Comparison of ENCODE assay signal across 9 cellular contexts in the genomic region with DNA sequence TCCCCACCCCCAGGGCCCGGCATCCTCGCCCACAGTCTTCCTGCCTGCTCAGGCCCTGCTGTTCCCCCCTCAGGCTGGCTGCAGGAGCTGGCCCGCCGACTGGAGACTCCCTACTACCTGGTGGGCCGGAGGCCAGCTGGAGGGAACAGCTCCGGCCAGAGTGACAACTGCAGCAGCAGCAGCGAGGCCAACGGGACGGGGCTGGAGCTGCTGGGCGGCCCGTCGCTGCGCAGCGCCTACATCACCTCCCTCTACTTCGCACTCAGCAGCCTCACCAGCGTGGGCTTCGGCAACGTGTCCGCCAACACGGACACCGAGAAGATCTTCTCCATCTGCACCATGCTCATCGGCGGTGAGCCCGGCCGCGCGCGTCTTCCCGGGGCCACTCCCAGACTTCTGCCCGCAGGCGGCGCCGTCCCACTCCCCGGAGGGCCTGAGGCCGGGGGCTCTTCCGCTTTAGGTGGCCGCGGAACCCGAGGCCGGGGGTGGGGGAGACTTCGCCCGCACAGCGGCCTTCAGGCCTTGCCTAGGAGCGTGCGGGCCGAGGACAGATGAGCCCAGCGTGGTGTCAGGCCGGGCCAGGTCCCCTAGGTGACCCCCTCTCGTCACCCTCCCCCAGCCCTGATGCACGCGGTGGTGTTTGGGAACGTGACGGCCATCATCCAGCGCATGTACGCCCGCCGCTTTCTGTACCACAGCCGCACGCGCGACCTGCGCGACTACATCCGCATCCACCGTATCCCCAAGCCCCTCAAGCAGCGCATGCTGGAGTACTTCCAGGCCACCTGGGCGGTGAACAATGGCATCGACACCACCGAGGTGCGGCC. TPM values are rescaled to one million over a fixed set of nuclear protein-coding genes. Genes with fewer than 3 reads are reported as not detected.
DNase-seq lines count a peak whose midpoint lies in the region; ATAC-seq and TF ChIP-seq lines count a peak whose summit lies in the region.
"Had no signal": no experiment of that assay in that cellular context is flagged by ENCODE, and none has a peak within 500 bp of the region (broad histone marks: within the 10 kb centered on the region; RNA-seq: fewer than 3 reads in every experiment).

No MANE protein-coding gene starts in this region.

- DNase-seq in GM20000 (ENCODE audit: low spot score) (peak; percentile 53), right atrium auricular region (ENCODE audit: low spot score) (no peak), spleen (no peak), NCI-H2107 treated with DMSO at 0.1 percent for 48 hours (lab: John Stamatoyannopoulos, UW; ENCODE audit: unreplicated experiment) (no peak), NCI-H1105 (lab: John Stamatoyannopoulos, UW) (no peak), DMS 273 (lab: John Stamatoyannopoulos, UW; ENCODE audit: unreplicated experiment) (no peak)

- H3K4me1 ChIP-seq in right atrium auricular region, result peaks cover 0 to 25% of the 10 kb centered on the region in 2 donors
- peaks cover 0 to 15% (median 13%) of the 10 kb centered on the region in 6 donors for H3K4me1 ChIP-seq in spleen

- intact Hi-C loops in spleen (cut with DNase I; ENCODE audit: low total_unique reads), result no loop called here

- peak overlapping the region; percentile 65 for H3K4me3 Mint-ChIP-seq in activated T-helper 17 cell treated with anti-CD3 and anti-CD28 coated beads, Interleukin-2, amount 50 U/mL, for 72 hours

- H3K36me3 ChIP-seq in right atrium auricular region (no peaks in the 10 kb centered on the region), spleen (no peaks in the 10 kb centered on the region)

- H3K27me3 ChIP-seq in right atrium auricular region (no peaks in the 10 kb centered on the region), spleen (replicated peaks in 1 of 7) (peaks cover 0 to 66% (median 26%) of the 10 kb centered on the region in 7 donors)

- H3K27ac ChIP-seq in right atrium auricular region (no peak overlapping the region), spleen (no peak overlapping the region)

- no peaks in the 10 kb centered on the region for H3K36me3 Mint-ChIP-seq in activated T-helper 17 cell treated with anti-CD3 and anti-CD28 coated beads, Interleukin-2, amount 50 U/mL, for 72 hours (ENCODE audit: low read depth)

- TF ChIP-seq POLR2A in spleen (IDR thresholded peaks at IDR 0.05), result no peak

- H3K4me1 Mint-ChIP-seq in activated T-helper 17 cell treated with anti-CD3 and anti-CD28 coated beads, Interleukin-2, amount 50 U/mL, for 72 hours, result peaks cover 9% of the 10 kb centered on the region

- 12 to 18% (median 16%) methylated on average over 46 to 70 of the region's 70 CpGs for WGBS in spleen, 5 donors

- peak; percentile 60 for ATAC-seq in activated T-helper 17 cell treated with anti-CD3 and anti-CD28 coated beads, Interleukin-2, amount 50 U/mL, for 72 hours (replicated peaks)
- ATAC-seq in HG03565 (IDR thresholded peaks at IDR 0.05; ENCODE audit: unreplicated experiment), result no peak

- no peaks in the 10 kb centered on the region for H3K9me3 Mint-ChIP-seq in activated T-helper 17 cell treated with anti-CD3 and anti-CD28 coated beads, Interleukin-2, amount 50 U/mL, for 72 hours

- H3K9me3 ChIP-seq in right atrium auricular region (no peaks in the 10 kb centered on the region), spleen (no peaks in the 10 kb centered on the region)

- no peak overlapping the region for H3K27ac Mint-ChIP-seq in activated T-helper 17 cell treated with anti-CD3 and anti-CD28 coated beads, Interleukin-2, amount 50 U/mL, for 72 hours

- H3K27me3 Mint-ChIP-seq in activated T-helper 17 cell treated with anti-CD3 and anti-CD28 coated beads, Interleukin-2, amount 50 U/mL, for 72 hours, result peaks cover 8% of the 10 kb centered on the region

- H3K4me3 ChIP-seq in right atrium auricular region (peak overlapping the region; percentile 25 to 50), spleen (peak overlapping the region in 7 of 8 donors; percentile 28 to 66 (median 31))

- TF ChIP-seq CTCF in GM20000 (IDR thresholded peaks at IDR 0.05; ENCODE audit: extremely low read depth, missing control alignments) (no peak), right atrium auricular region (IDR thresholded peaks at IDR 0.05) (peak; percentile 42 to 69), spleen (IDR thresholded peaks at IDR 0.05 in 8 of 11, conservative IDR thresholded peaks at IDR 0.05 in 3 of 11) (peak in 5 of 11 experiments; percentile 39 to 52 (median 40))

RNA-seq across cellular contexts. Expression of a gene that starts 10.2 kb away (rescaled TPM):
- total RNA-seq in activated T-helper 17 cell treated with anti-CD3 and anti-CD28 coated beads, Interleukin-2, amount 50 U/mL, for 72 hours, result 1 to 10 TPM; 1.1 to 1.3 TPM
- 1 to 10 TPM in 1 of 2 donors, under 1 TPM in 1; 0.19 to 1.0 TPM for total RNA-seq in right atrium auricular region
- 1 to 10 TPM in 4 of 7 donors, under 1 TPM in 3; 0.41 to 2.9 (median 1.0) TPM for total RNA-seq in spleen
- under 1 TPM; 0.33 to 0.83 (median 0.61) TPM for polyA plus RNA-seq in spleen

RNA-seq across cellular contexts. Expression of a gene that starts 18.9 kb away (rescaled TPM):
- 10 to 100 TPM; 31.6 to 54.8 TPM for total RNA-seq in activated T-helper 17 cell treated with anti-CD3 and anti-CD28 coated beads, Interleukin-2, amount 50 U/mL, for 72 hours
- total RNA-seq in right atrium auricular region (10 to 100 TPM; 81.8 to 82.8 TPM), spleen (10 to 100 TPM; 44.3 to 63.5 (median 54.2) TPM)
- 10 to 100 TPM; 44.1 to 64.7 (median 61.1) TPM for polyA plus RNA-seq in spleen

RNA-seq across cellular contexts. Expression of a gene that starts 56.4 kb away (rescaled TPM):
- under 1 TPM in 1 of 2 donors, not detected in 1; 0.11 TPM for total RNA-seq in activated T-helper 17 cell treated with anti-CD3 and anti-CD28 coated beads, Interleukin-2, amount 50 U/mL, for 72 hours
- total RNA-seq in right atrium auricular region, result under 1 TPM in 1 of 2 donors, not detected in 1; 0.28 TPM
- total RNA-seq in spleen, result under 1 TPM in 4 of 7 donors, not detected in 3; 0.27 to 0.67 (median 0.41) TPM
- under 1 TPM in 2 of 3 donors, not detected in 1; 0.08 to 0.10 TPM for polyA plus RNA-seq in spleen
- total RNA-seq: RPMI7951 had no signal
